18 cellular contexts compared by ENCODE assay signal in the genomic region with DNA sequence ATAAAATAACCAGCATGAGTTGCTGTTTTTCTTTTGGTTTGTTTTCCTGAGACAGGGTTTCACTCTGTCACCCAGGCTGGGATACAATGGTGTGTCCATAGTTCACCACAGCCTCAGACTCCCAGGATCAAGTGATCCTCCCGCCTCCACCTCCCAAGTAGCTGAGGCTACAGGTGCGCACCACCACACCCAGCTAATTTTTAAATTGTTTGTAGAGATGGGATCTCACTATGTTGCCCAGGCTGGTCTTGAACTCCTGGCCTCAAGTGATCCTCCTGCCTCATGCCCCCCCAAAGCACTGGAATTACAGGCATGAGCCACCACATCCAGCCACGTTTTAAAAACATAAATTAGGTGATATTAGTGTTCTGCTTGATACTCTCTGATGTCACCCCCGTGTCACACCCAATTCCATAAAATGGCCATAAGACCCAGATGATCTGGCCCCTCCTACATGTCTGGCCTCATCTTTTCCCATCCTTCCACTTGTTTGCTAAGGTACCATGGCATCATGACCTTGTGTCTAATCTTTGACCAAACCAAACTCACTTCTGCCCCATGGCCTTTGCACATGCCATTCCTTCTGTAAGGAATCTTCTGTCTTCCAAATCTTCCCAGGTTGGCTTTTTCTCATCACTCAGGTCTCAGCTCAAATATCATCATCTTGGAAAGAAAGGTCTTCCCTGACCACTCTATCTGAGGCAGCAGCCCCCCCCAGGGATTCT. TPM values are rescaled to one million over a fixed set of nuclear protein-coding genes. Genes with fewer than 3 reads are reported as not detected.
DNase-seq lines count a peak whose midpoint lies in the region; ATAC-seq and TF ChIP-seq lines count a peak whose summit lies in the region.
"Had no signal": no experiment of that assay in that cellular context is flagged by ENCODE, and none has a peak within 500 bp of the region (broad histone marks: within the 10 kb centered on the region; RNA-seq: fewer than 3 reads in every experiment).

No MANE protein-coding gene starts in this region.

- TF ChIP-seq EP300 in stomach (IDR thresholded peaks at IDR 0.05) (no peak), ovary (IDR thresholded peaks at IDR 0.05) (no peak)

- no peak for TF ChIP-seq CTCF in RWPE2 (IDR thresholded peaks at IDR 0.05; ENCODE audit: poor library complexity, severe bottlenecking)
- TF ChIP-seq CTCF in coronary artery (IDR thresholded peaks at IDR 0.05): no peak
- TF ChIP-seq CTCF in stomach (IDR thresholded peaks at IDR 0.05): no peak
- no peak for TF ChIP-seq CTCF in ovary (IDR thresholded peaks at IDR 0.05)

- CTCF ChIA-PET in activated CD8-positive, alpha-beta memory T cell treated with anti-CD3 and anti-CD28 coated beads, Interleukin-2, amount 10 ng/mL, durations not matched to agents 7 days and 5 days (lab: Charles Lee): interaction anchor here (1.2 to 2.1 kb wide), 4 partner anchors 8 to 256 kb away, joined by 3 to 5 read pairs (median 3); no protein-coding TSS in a partner anchor

- H3K4me3 ChIP-seq in RWPE2 (ENCODE audit: severe bottlenecking): no peak overlapping the region
- H3K4me3 ChIP-seq in coronary artery: no peak overlapping the region
- no peak overlapping the region for H3K4me3 ChIP-seq in stomach
- no peak overlapping the region for H3K4me3 ChIP-seq in ovary
- H3K4me3 ChIP-seq: lower lobe of right lung, SK-N-MC, upper lobe of right lung had no signal

- no peak for TF ChIP-seq POLR2A in stomach (IDR thresholded peaks at IDR 0.05)
- TF ChIP-seq POLR2A in ovary (IDR thresholded peaks at IDR 0.05): no peak

- no peaks in the 10 kb centered on the region for H3K27me3 ChIP-seq in RWPE2 (ENCODE audit: insufficient read depth, poor library complexity, severe bottlenecking)
- no peaks in the 10 kb centered on the region for H3K27me3 ChIP-seq in stomach
- H3K27me3 ChIP-seq in ovary: no peaks in the 10 kb centered on the region
- H3K27me3 ChIP-seq: upper lobe of right lung had no signal

- H3K9me3 ChIP-seq in RWPE2 (ENCODE audit: severe bottlenecking) (no peaks in the 10 kb centered on the region), stomach (no peaks in the 10 kb centered on the region), ovary (no peaks in the 10 kb centered on the region)
- H3K9me3 ChIP-seq: lower lobe of right lung, upper lobe of right lung had no signal

- peak overlapping the region; percentile 83 for H3K27ac Mint-ChIP-seq in activated CD8-positive, alpha-beta memory T cell treated with anti-CD3 and anti-CD28 coated beads, Interleukin-2, amount 10 ng/mL, durations not matched to agents 7 days and 5 days

- 94 to 99% (median 94%) methylated on average over 4 of the region's 4 CpGs for WGBS in stomach, 5 donors
- 95 to 97% (median 96%) methylated on average over 4 of the region's 4 CpGs for WGBS in ovary, 3 donors

- peaks cover 23% of the 10 kb centered on the region for H3K36me3 Mint-ChIP-seq in activated CD8-positive, alpha-beta memory T cell treated with anti-CD3 and anti-CD28 coated beads, Interleukin-2, amount 10 ng/mL, durations not matched to agents 7 days and 5 days

- H3K27me3 Mint-ChIP-seq in activated CD8-positive, alpha-beta memory T cell treated with anti-CD3 and anti-CD28 coated beads, Interleukin-2, amount 10 ng/mL, durations not matched to agents 7 days and 5 days: no peaks in the 10 kb centered on the region

- intact Hi-C loops in stomach (cut with DNase I; ENCODE audit: low total_unique reads): no loop called here
- intact Hi-C loops in ovary (cut with DNase I): loop anchor here in 1 of 4 donors (10.0 kb wide), 1 partner anchor 97 kb away; no protein-coding TSS in a partner anchor

- H3K36me3 ChIP-seq in RWPE2 (ENCODE audit: low read depth) (no peaks in the 10 kb centered on the region), stomach (no peaks in the 10 kb centered on the region), ovary (no peaks in the 10 kb centered on the region)
- H3K36me3 ChIP-seq: lower lobe of right lung, upper lobe of right lung had no signal

- peak overlapping the region; percentile 95 for H3K27ac ChIP-seq in RWPE2 (ENCODE audit: poor library complexity, severe bottlenecking)
- peak overlapping the region; percentile 38 to 66 for H3K27ac ChIP-seq in coronary artery
- H3K27ac ChIP-seq in stomach: peak overlapping the region in 3 of 5 donors; percentile 20 to 100 (median 34)
- no peak overlapping the region for H3K27ac ChIP-seq in ovary
- H3K27ac ChIP-seq: C4-2B, lower lobe of right lung, SK-N-MC, upper lobe of right lung had no signal

- no peak for ATAC-seq in activated CD8-positive, alpha-beta memory T cell treated with anti-CD3 and anti-CD28 coated beads, Interleukin-2, amount 10 ng/mL, durations not matched to agents 7 days and 5 days
- ATAC-seq in RWPE2 (ENCODE audit: low read depth) (no peak), GM18873 (IDR thresholded peaks at IDR 0.05; ENCODE audit: low FRiP score, unreplicated experiment) (no peak)
- ATAC-seq: lower lobe of right lung, upper lobe of right lung had no signal

- H3K9me3 Mint-ChIP-seq in activated CD8-positive, alpha-beta memory T cell treated with anti-CD3 and anti-CD28 coated beads, Interleukin-2, amount 10 ng/mL, durations not matched to agents 7 days and 5 days (ENCODE audit: low read depth): peaks cover 4% of the 10 kb centered on the region

- no peak for DNase-seq in activated CD8-positive, alpha-beta memory T cell treated with anti-CD3 and anti-CD28 coated beads, Interleukin-2, amount 10 ng/mL, durations not matched to agents 7 days and 5 days
- no peak for DNase-seq in activated CD8-positive, alpha-beta memory T cell treated with anti-CD3 and anti-CD28 coated beads, Interleukin-2, amount 50 U/mL, for 48 hours
- DNase-seq in RWPE2 (ENCODE audit: low spot score) (no peak), coronary artery (ENCODE audit: low spot score) (no peak), stomach (no peak), nucleus accumbens (lab: John Stamatoyannopoulos, UW) (no peak), ovary (no peak)
- DNase-seq: amniotic stem cell; Karpas-422; lower lobe of right lung; NCI-H1048; NCI-H2107; NCI-H748 treated with DMSO at 0.1 percent for 48 hours; stimulated activated CD4-positive, alpha-beta T cell treated with anti-CD3 and anti-CD28 coated beads, Interleukin-2, amount 100 ng/mL, for 48 hours; upper lobe of right lung had no signal

- peaks cover 77% of the 10 kb centered on the region for H3K4me1 Mint-ChIP-seq in activated CD8-positive, alpha-beta memory T cell treated with anti-CD3 and anti-CD28 coated beads, Interleukin-2, amount 10 ng/mL, durations not matched to agents 7 days and 5 days

- peaks cover 37% of the 10 kb centered on the region for H3K4me1 ChIP-seq in RWPE2 (ENCODE audit: insufficient read depth, poor library complexity, severe bottlenecking)
- peaks cover 25 to 98% (median 54%) of the 10 kb centered on the region in 4 donors for H3K4me1 ChIP-seq in stomach
- peaks cover 18% of the 10 kb centered on the region for H3K4me1 ChIP-seq in ovary (ENCODE audit: insufficient read depth)

- H3K4me3 Mint-ChIP-seq in activated CD8-positive, alpha-beta memory T cell treated with anti-CD3 and anti-CD28 coated beads, Interleukin-2, amount 10 ng/mL, durations not matched to agents 7 days and 5 days: no peak overlapping the region

RNA-seq across cellular contexts. Expression of a gene that starts 6.3 kb away (rescaled TPM):
- 10 to 100 TPM; 31.0 to 38.3 TPM for total RNA-seq in activated CD8-positive, alpha-beta memory T cell treated with anti-CD3 and anti-CD28 coated beads, Interleukin-2, amount 10 ng/mL, durations not matched to agents 7 days and 5 days
- total RNA-seq in stomach: 10 to 100 TPM in 4 of 5 donors, 1 to 10 TPM in 1; 8.7 to 97.8 (median 44.3) TPM
- 1 to 10 TPM; 6.5 to 7.8 (median 7.0) TPM for polyA plus RNA-seq in stomach
- 100 to 1,000 TPM in 1 of 7 donors, 10 to 100 TPM in 6; 33.3 to 134 (median 56.2) TPM for total RNA-seq in ovary
- 10 to 100 TPM; 18.3 to 59.5 TPM for polyA plus RNA-seq in ovary

RNA-seq across cellular contexts. Expression of a gene that starts 52.2 kb away (rescaled TPM):
- 10 to 100 TPM; 54.5 to 66.4 TPM for total RNA-seq in activated CD8-positive, alpha-beta memory T cell treated with anti-CD3 and anti-CD28 coated beads, Interleukin-2, amount 10 ng/mL, durations not matched to agents 7 days and 5 days
- total RNA-seq in stomach: 100 to 1,000 TPM in 1 of 5 donors, 10 to 100 TPM in 4; 31.9 to 174 (median 63.0) TPM
- polyA plus RNA-seq in stomach: 10 to 100 TPM; 14.9 to 30.7 (median 27.5) TPM
- total RNA-seq in ovary: 10 to 100 TPM; 57.2 to 95.6 (median 83.3) TPM
- polyA plus RNA-seq in ovary: 10 to 100 TPM; 23.0 to 45.9 TPM

Comparison
In these comparisons a context has a peak if more than half of its experiments do, and no peak if none do; other contexts are left out.
1. H3K27ac ChIP-seq: peak in RWPE2 (single experiment), coronary artery (2 of 2) and stomach (3 of 5); none in ovary (0 of 2).